ENCODE assay signal across 29 cellular contexts in genomic region chr16:67949645-67950044, GRCh38. TPM values are rescaled to one million over a fixed set of nuclear protein-coding genes. Genes with fewer than 3 reads are reported as not detected.
"Had no signal": no experiment of that assay in that cellular context is flagged by ENCODE, and none has a peak within 500 bp of the region (broad histone marks: within the 10 kb centered on the region; RNA-seq: fewer than 3 reads in every experiment).

No MANE protein-coding gene starts in this region.

- H3K27ac ChIP-seq: SK-N-MC had no signal

- H3K9me3 ChIP-seq: adrenal gland had no signal

- H3K4me3 ChIP-seq: adrenal gland, SK-N-MC had no signal

- H3K27me3 ChIP-seq: adrenal gland had no signal

- H3K27ac Mint-ChIP-seq: activated CD8-positive, alpha-beta T cell treated with anti-CD3 and anti-CD28 coated beads for 36 hours; activated naive CD8-positive, alpha-beta T cell treated with anti-CD3 and anti-CD28 coated beads, Interleukin-2, amount 10 ng/mL, durations not matched to agents 7 days and 5 days; T-cell had no signal

- FAIRE-seq: TTC549 had no signal

- ATAC-seq: activated CD8-positive, alpha-beta T cell treated with anti-CD3 and anti-CD28 coated beads for 36 hours; Panc1; T-cell had no signal

- DNase-seq: activated CD4-positive, CD25-positive, alpha-beta regulatory T cell; activated CD8-positive, alpha-beta memory T cell treated with anti-CD3 and anti-CD28 coated beads, Interleukin-2, amount 50 U/mL, for 4 hours; activated CD8-positive, alpha-beta T cell treated with anti-CD3 and anti-CD28 coated beads for 36 hours; activated naive CD4-positive, alpha-beta T cell treated with anti-CD3 and anti-CD28 coated beads, Interleukin-2, amount 50 U/mL, for 16 hours; activated naive CD8-positive, alpha-beta T cell treated with anti-CD3 and anti-CD28 coated beads, Interleukin-2, amount 10 ng/mL, durations not matched to agents 7 days and 5 days; anterior cingulate cortex; caudate nucleus; KG1; NCI-H1092; NCI-H1417 treated with DMSO at 0.1 percent for 48 hours; NCI-H1694; NCI-H2029; NCI-H2107; NCI-H345; NCI-H510A; NCI-H526 treated with DMSO at 0.1 percent for 48 hours; NCI-H82; OCI-M1; RPMI8226; T-cell; T-helper 2 cell; T1000 had no signal

- H3K27me3 Mint-ChIP-seq: activated CD8-positive, alpha-beta T cell treated with anti-CD3 and anti-CD28 coated beads for 36 hours; activated naive CD8-positive, alpha-beta T cell treated with anti-CD3 and anti-CD28 coated beads, Interleukin-2, amount 10 ng/mL, durations not matched to agents 7 days and 5 days; T-cell had no signal

- H3K9me3 Mint-ChIP-seq: activated CD8-positive, alpha-beta T cell treated with anti-CD3 and anti-CD28 coated beads for 36 hours; activated naive CD8-positive, alpha-beta T cell treated with anti-CD3 and anti-CD28 coated beads, Interleukin-2, amount 10 ng/mL, durations not matched to agents 7 days and 5 days; T-cell had no signal

- H3K4me3 Mint-ChIP-seq: activated CD8-positive, alpha-beta T cell treated with anti-CD3 and anti-CD28 coated beads for 36 hours; activated naive CD8-positive, alpha-beta T cell treated with anti-CD3 and anti-CD28 coated beads, Interleukin-2, amount 10 ng/mL, durations not matched to agents 7 days and 5 days; T-cell had no signal

RNA-seq across cellular contexts. Expression of gene CTRL, which starts 18.0 kb away (rescaled TPM):
- total RNA-seq: M059J had no signal

RNA-seq across cellular contexts. Expression of gene DPEP3, which starts 30.7 kb away (rescaled TPM):
- total RNA-seq: cerebellum, LHCN-M2, M059J had no signal
